In genomic region chr20:8757146-8757545, GRCh38 we compare ENCODE assay signal across 14 cellular contexts.
DNase-seq lines count a peak whose midpoint lies in the region; FAIRE-seq and TF ChIP-seq lines count a peak whose summit lies in the region.
"Had no signal": no experiment of that assay in that cellular context is flagged by ENCODE, and none has a peak within 500 bp of the region (broad histone marks: within the 10 kb centered on the region; RNA-seq: fewer than 3 reads in every experiment).

No MANE protein-coding gene starts in this region.

- H3K27me3 ChIP-seq in KMS-11 (ENCODE audit: insufficient read depth, low read depth): no peaks in the 10 kb centered on the region
- H3K27me3 ChIP-seq in mesenchymal stem cell (ENCODE audit: control insufficient read depth in 1 of 2, insufficient read depth in 1 of 2, low read length in 2 of 2): no peaks in the 10 kb centered on the region
- no peaks in the 10 kb centered on the region for H3K27me3 ChIP-seq in uterus
- H3K27me3 ChIP-seq in vagina: no peaks in the 10 kb centered on the region

- 0 out of 2 replicates have a peak, but pooled peaks have one; percentile 18 for TF ChIP-seq CTCF in KMS-11 (conservative IDR thresholded peaks at IDR 0.05; ENCODE audit: low read depth, low read length)
- TF ChIP-seq CTCF in uterus (IDR thresholded peaks at IDR 0.05): no peak
- no peak for TF ChIP-seq CTCF in vagina (IDR thresholded peaks at IDR 0.05)

- intact Hi-C loops in uterus (cut with DNase I; ENCODE audit: low total_unique reads) (no loop called here), vagina (cut with DNase I) (no loop called here)

- H4K8ac ChIP-seq in mesenchymal stem cell (ENCODE audit: low read length): peak overlapping the region; percentile 35

- peak overlapping the region in 1 of 2 experiments; percentile 54 for H3K4ac ChIP-seq in mesenchymal stem cell (ENCODE audit: low read depth in 1 of 2, low read length in 2 of 2)

- H3K4me2 ChIP-seq in KMS-11: peak overlapping the region; percentile 47
- no peak overlapping the region for H3K4me2 ChIP-seq in mesenchymal stem cell (ENCODE audit: low read length, poor library complexity, severe bottlenecking)

- peak overlapping the region; percentile 30 for H4K91ac ChIP-seq in mesenchymal stem cell (ENCODE audit: low read length)

- H3K18ac ChIP-seq in mesenchymal stem cell (ENCODE audit: low read depth in 1 of 2, low read length in 2 of 2): peak overlapping the region; percentile 23 to 89

- no peak overlapping the region for H2BK120ac ChIP-seq in mesenchymal stem cell (ENCODE audit: low read depth, low read length)

- H3K36me3 ChIP-seq in KMS-11 (ENCODE audit: insufficient read depth) (no peaks in the 10 kb centered on the region), mesenchymal stem cell (ENCODE audit: control insufficient read depth in 1 of 2, insufficient read depth in 2 of 2, low read depth in 1 of 2, low read length in 2 of 2) (peaks cover 0 to 10% of the 10 kb centered on the region in 2 experiments), uterus (no peaks in the 10 kb centered on the region), vagina (no peaks in the 10 kb centered on the region)

- H2BK5ac ChIP-seq in mesenchymal stem cell (ENCODE audit: low read depth, low read length, poor library complexity, severe bottlenecking): peak overlapping the region; percentile 84

- TF ChIP-seq POLR2A in uterus (IDR thresholded peaks at IDR 0.05) (no peak), H54 (IDR thresholded peaks at IDR 0.05; ENCODE audit: low read depth, low read length) (no peak), vagina (IDR thresholded peaks at IDR 0.05) (no peak)

- H2BK12ac ChIP-seq in mesenchymal stem cell (ENCODE audit: low read length in 2 of 2): peak overlapping the region; percentile 34 to 37

- H2AFZ ChIP-seq in KMS-11 (ENCODE audit: low read depth): no peak overlapping the region
- H2AFZ ChIP-seq in mesenchymal stem cell (ENCODE audit: low read depth, low read length): no peak overlapping the region

- peak overlapping the region; percentile 46; the same call in 1 of the 2 replicates for H3K27ac ChIP-seq in KMS-11
- H3K27ac ChIP-seq in mesenchymal stem cell (ENCODE audit: low read length, poor library complexity, severe bottlenecking): peak overlapping the region; percentile 95
- no peak overlapping the region for H3K27ac ChIP-seq in uterus
- no peak overlapping the region for H3K27ac ChIP-seq in vagina

- 44% methylated on average over 4 of the region's 4 CpGs for WGBS in mesenchymal stem cell

- peak overlapping the region; percentile 46 for H2AK5ac ChIP-seq in mesenchymal stem cell (ENCODE audit: low read length, severe bottlenecking)

- no peaks in the 10 kb centered on the region for H3K79me2 ChIP-seq in KMS-11 (ENCODE audit: insufficient read depth, low read depth)

- no peaks in the 10 kb centered on the region for H4K20me1 ChIP-seq in KMS-11 (ENCODE audit: insufficient read depth)

- no peak overlapping the region for H3K23ac ChIP-seq in mesenchymal stem cell (ENCODE audit: low read length in 2 of 2)

- H3K79me1 ChIP-seq in mesenchymal stem cell (replicated peaks; ENCODE audit: low read length, poor library complexity, severe bottlenecking): no peaks in the 10 kb centered on the region

- no peak overlapping the region for H3K14ac ChIP-seq in mesenchymal stem cell (ENCODE audit: low read length in 2 of 2)

- no peak overlapping the region for H2BK15ac ChIP-seq in mesenchymal stem cell (ENCODE audit: low read depth, poor library complexity, severe bottlenecking)

- H3K4me1 ChIP-seq in KMS-11 (ENCODE audit: low read depth, poor library complexity, severe bottlenecking): peaks cover 37% of the 10 kb centered on the region
- H3K4me1 ChIP-seq in mesenchymal stem cell (ENCODE audit: control insufficient read depth, insufficient read depth, low read depth, low read length): peaks cover 6% of the 10 kb centered on the region
- H3K4me1 ChIP-seq in uterus: no peaks in the 10 kb centered on the region
- H3K4me1 ChIP-seq in vagina: no peaks in the 10 kb centered on the region

- H3K9me3 ChIP-seq in mesenchymal stem cell (ENCODE audit: control insufficient read depth, low read length) (no peaks in the 10 kb centered on the region), uterus (no peaks in the 10 kb centered on the region), vagina (no peaks in the 10 kb centered on the region)

- H3K4me3 ChIP-seq in KMS-11 (IDR thresholded peaks at IDR 0.05; ENCODE audit: insufficient read depth, low read depth, low read length) (no peak overlapping the region), mesenchymal stem cell (ENCODE audit: insufficient read depth in 1 of 2, low read depth in 1 of 2, low read length in 2 of 2) (no peak overlapping the region), uterus (no peak overlapping the region), vagina (no peak overlapping the region)

- DNase-seq in COLO829 (ENCODE audit: low spot score): peak; percentile 25
- DNase-seq in amniotic epithelial cell (ENCODE audit: low read depth): peak; percentile 79
- peak; percentile 69 for DNase-seq in mesenchymal stem cell
- no peak for DNase-seq in uterus
- DNase-seq in dermis blood vessel endothelial cell: no peak
- DNase-seq in H54 (ENCODE audit: insufficient read length, low spot score): no peak
- no peak for DNase-seq in vagina (ENCODE audit: extremely low spot score in 2 of 2)
- DNase-seq: activated CD4-positive, alpha-beta T cell treated with anti-CD3 and anti-CD28 coated beads for 4 hours; activated naive CD4-positive, alpha-beta T cell treated with anti-CD3 and anti-CD28 coated beads, Interleukin-2, amount 10 ng/mL, durations not matched to agents 7 days and 5 days; DMS79; NCI-H1436 treated with DMSO at 0.1 percent for 48 hours; stimulated activated CD4-positive, alpha-beta T cell treated with anti-CD3 and anti-CD28 coated beads, Interleukin-4, amount 100 ng/mL, for 4 hours had no signal

- no peak for FAIRE-seq in H54 (lab: Jason Lieb, UNC)
- FAIRE-seq: H1 had no signal

- H3K9ac ChIP-seq in KMS-11: no peak overlapping the region
- peak overlapping the region; percentile 1 for H3K9ac ChIP-seq in mesenchymal stem cell (ENCODE audit: low read length)

Comparison
In these comparisons a context has a peak if more than half of its experiments do, and no peak if none do; other contexts are left out.
1. DNase-seq: peak in COLO829 (single experiment), amniotic epithelial cell (single experiment) and mesenchymal stem cell (single experiment); none in uterus (0 of 2), dermis blood vessel endothelial cell (single experiment), H54 (single experiment) and vagina (0 of 2).
2. H3K27ac ChIP-seq: peak in KMS-11 (single experiment) and mesenchymal stem cell (single experiment); none in uterus (0 of 2) and vagina (single experiment).